1 cellular context compared by ENCODE assay signal in the genomic region with DNA sequence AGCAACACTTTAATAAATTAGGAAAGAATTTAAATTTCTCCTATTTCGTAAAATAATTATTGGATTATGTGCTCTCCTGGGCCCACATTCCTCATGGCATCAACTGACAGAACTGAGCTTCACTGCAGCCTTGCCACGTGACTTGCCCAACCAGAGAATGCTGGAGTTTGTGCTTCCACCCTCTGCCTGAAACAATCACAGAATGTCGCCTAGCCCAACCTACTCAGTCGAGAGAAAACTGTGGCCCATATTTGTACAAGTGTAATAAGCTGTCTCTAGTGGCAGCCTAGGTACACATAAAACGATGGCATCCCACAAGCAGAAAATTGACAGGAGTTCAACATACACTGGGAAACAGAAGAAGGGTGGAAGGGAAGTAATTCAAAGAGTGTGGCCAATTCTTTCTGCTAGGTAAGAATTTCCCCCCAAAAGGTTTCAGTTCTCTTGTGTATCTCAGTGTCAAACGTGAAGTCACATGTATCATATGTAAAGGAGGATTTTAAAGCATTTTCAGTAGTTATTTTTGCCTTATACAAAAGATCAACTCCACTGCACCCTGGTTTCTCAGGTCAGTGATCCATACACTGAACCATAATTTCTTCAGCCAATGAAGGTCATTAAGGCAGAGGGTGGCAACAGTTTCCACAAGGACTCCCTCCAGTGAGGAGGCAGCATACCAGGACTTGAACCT.
TF ChIP-seq lines count a peak whose summit lies in the region.

No MANE protein-coding gene starts in this region.

TF ChIP-seq in K562, 482 proteins besides CTCF, POLR2A, EP300 and RAD21 (continued from another document):
- TF ChIP-seq, protein P1, sequence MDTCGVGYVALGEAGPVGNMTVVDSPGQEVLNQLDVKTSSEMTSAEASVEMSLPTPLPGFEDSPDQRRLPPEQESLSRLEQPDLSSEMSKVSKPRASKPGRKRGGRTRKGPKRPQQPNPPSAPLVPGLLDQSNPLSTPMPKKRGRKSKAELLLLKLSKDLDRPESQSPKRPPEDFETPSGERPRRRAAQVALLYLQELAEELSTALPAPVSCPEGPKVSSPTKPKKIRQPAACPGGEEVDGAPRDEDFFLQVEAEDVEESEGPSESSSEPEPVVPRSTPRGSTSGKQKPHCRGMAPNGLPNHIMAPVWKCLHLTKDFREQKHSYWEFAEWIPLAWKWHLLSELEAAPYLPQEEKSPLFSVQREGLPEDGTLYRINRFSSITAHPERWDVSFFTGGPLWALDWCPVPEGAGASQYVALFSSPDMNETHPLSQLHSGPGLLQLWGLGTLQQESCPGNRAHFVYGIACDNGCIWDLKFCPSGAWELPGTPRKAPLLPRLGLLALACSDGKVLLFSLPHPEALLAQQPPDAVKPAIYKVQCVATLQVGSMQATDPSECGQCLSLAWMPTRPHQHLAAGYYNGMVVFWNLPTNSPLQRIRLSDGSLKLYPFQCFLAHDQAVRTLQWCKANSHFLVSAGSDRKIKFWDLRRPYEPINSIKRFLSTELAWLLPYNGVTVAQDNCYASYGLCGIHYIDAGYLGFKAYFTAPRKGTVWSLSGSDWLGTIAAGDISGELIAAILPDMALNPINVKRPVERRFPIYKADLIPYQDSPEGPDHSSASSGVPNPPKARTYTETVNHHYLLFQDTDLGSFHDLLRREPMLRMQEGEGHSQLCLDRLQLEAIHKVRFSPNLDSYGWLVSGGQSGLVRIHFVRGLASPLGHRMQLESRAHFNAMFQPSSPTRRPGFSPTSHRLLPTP (IDR thresholded peaks at IDR 0.05; ENCODE audit: borderline replicate concordance, extremely low read depth, insufficient read length): no peak
- TF ChIP-seq ZBTB34 (CRISPR knock-in tag; IDR thresholded peaks at IDR 0.05): no peak
- no peak for TF ChIP-seq ELF4 (CRISPR knock-in tag; IDR thresholded peaks at IDR 0.05)
- no peak for TF ChIP-seq TGIF2 (CRISPR knock-in tag; IDR thresholded peaks at IDR 0.05)
- TF ChIP-seq BHLHE40 (IDR thresholded peaks at IDR 0.05; ENCODE audit: low read length): no peak
- no peak for TF ChIP-seq ZNF785 (CRISPR knock-in tag; IDR thresholded peaks at IDR 0.05)
TF ChIP-seq in K562: peak in this region for 0.
